In the genomic region with DNA sequence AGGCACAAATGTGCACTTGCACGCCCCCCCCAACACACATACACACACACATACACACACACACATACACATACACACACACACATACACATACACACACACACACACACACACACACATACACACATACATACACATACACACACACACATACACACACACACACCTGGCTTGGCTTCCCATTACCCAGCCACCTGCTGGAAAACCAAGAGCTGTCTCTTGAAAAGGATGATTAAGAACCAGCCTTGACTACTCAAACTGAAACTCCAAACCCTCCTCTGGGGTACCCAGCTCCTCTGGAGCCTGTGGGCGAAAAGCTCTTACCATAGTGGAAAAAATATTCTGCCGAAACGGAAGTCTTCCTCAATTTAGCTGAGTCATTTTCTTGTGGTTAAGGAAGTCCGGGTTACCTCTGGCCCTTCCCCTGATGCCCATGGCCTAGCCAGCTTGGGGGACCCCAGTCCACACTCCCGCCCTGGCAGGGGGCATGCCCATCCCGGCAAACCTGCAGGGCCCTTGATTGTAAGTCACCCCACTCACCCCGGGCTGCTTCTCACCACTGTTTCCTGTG, we compare ENCODE assay signal across 8 cellular contexts. TPM values are rescaled to one million over a fixed set of nuclear protein-coding genes. Genes with fewer than 3 reads are reported as not detected.
DNase-seq lines count a peak whose midpoint lies in the region; ATAC-seq, FAIRE-seq and TF ChIP-seq lines count a peak whose summit lies in the region.
"Had no signal": no experiment of that assay in that cellular context is flagged by ENCODE, and none has a peak within 500 bp of the region (broad histone marks: within the 10 kb centered on the region; RNA-seq: fewer than 3 reads in every experiment).

No MANE protein-coding gene starts in this region.

- no peaks in the 10 kb centered on the region for H3K4me1 ChIP-seq in GM23248 (ENCODE audit: insufficient read depth)

- in situ Hi-C loops in GM23248 (cut with MboI), result no loop called here

- 78 to 86% methylated on average over 8 of the region's 8 CpGs for WGBS in GM23248 (ENCODE audit: low coverage in 1 of 2, low lambda C conversion rate in 2 of 2, missing lambda C conversion rate in 2 of 2), 2 experiments

- no peaks in the 10 kb centered on the region for H3F3A ChIP-seq in GM23248 (ENCODE audit: insufficient read depth)

- POLR2A ChIA-PET in activated CD4-positive, alpha-beta memory T cell treated with anti-CD3 and anti-CD28 coated beads for 36 hours (lab: Charles Lee), result interaction anchor here (1.1 to 1.3 kb wide), 2 partner anchors 45 to 93 kb away, joined by 5 read pairs; partner anchors contain the start of gene CEBPG

- no peak overlapping the region for H3K9ac ChIP-seq in GM23248

- DNase-seq in activated CD4-positive, alpha-beta memory T cell treated with anti-CD3 and anti-CD28 coated beads for 36 hours, result peak; percentile 76
- peak; percentile 27 to 32 for DNase-seq in stimulated activated CD4-positive, alpha-beta T cell treated with anti-CD3 and anti-CD28 coated beads, Interleukin-2, amount 100 ng/mL, for 48 hours
- DNase-seq in D721Med (ENCODE audit: insufficient read length, low spot score) (no peak), GM23248 (no peak), NCI-H1105 treated with DMSO at 0.1 percent for 48 hours (lab: John Stamatoyannopoulos, UW) (no peak)

- H3K36me3 Mint-ChIP-seq in activated CD4-positive, alpha-beta memory T cell treated with anti-CD3 and anti-CD28 coated beads for 36 hours, result no peaks in the 10 kb centered on the region

- H3K4me3 ChIP-seq in GM23248, result no peak overlapping the region
- H3K4me3 ChIP-seq: cardiac muscle cell had no signal

- H3K27ac ChIP-seq in GM23248, result no peak overlapping the region
- H3K27ac ChIP-seq: cardiac muscle cell had no signal

- no peaks in the 10 kb centered on the region for H3K36me3 ChIP-seq in GM23248 (ENCODE audit: low read depth)
- H3K36me3 ChIP-seq: cardiac muscle cell had no signal

- intact Hi-C loops in activated CD4-positive, alpha-beta memory T cell treated with anti-CD3 and anti-CD28 coated beads for 36 hours (cut with micrococcal nuclease), result loop anchor here (5.0 kb wide), 1 partner anchor 43 kb away; no protein-coding TSS in a partner anchor

- H3K4me1 Mint-ChIP-seq in activated CD4-positive, alpha-beta memory T cell treated with anti-CD3 and anti-CD28 coated beads for 36 hours (ENCODE audit: low read depth), result peaks cover 12% of the 10 kb centered on the region

- peaks cover 3% of the 10 kb centered on the region for H3K27me3 Mint-ChIP-seq in activated CD4-positive, alpha-beta memory T cell treated with anti-CD3 and anti-CD28 coated beads for 36 hours

- H3K4me3 Mint-ChIP-seq in activated CD4-positive, alpha-beta memory T cell treated with anti-CD3 and anti-CD28 coated beads for 36 hours, result peak overlapping the region; percentile 42

- no peak overlapping the region for H3K4me2 ChIP-seq in GM23248 (ENCODE audit: unreplicated experiment)

- H3K9me3 ChIP-seq in GM23248 (ENCODE audit: low read depth), result no peaks in the 10 kb centered on the region

- H3K79me2 ChIP-seq in GM23248 (ENCODE audit: insufficient read depth), result no peaks in the 10 kb centered on the region

- H3K9me2 ChIP-seq in GM23248 (ENCODE audit: insufficient read depth), result no peaks in the 10 kb centered on the region

- ATAC-seq in GM19035 (IDR thresholded peaks at IDR 0.05; ENCODE audit: unreplicated experiment) (peak; percentile 64), HG02884 (IDR thresholded peaks at IDR 0.05; ENCODE audit: unreplicated experiment) (peak; percentile 82)

- 0 out of 2 replicates have a peak, but pooled peaks cover 5% of the 10 kb centered on the region for H3K27me3 ChIP-seq in GM23248 (replicated peaks; ENCODE audit: insufficient read depth)
- H3K27me3 ChIP-seq: cardiac muscle cell had no signal

- FAIRE-seq in D721Med (lab: Jason Lieb, UNC), result no peak

- no peak overlapping the region for H2AFZ ChIP-seq in GM23248

- CTCF ChIA-PET in activated CD4-positive, alpha-beta memory T cell treated with anti-CD3 and anti-CD28 coated beads for 36 hours (lab: Charles Lee), result interaction anchor here (0.8 to 1.6 kb wide), 5 partner anchors 10 to 497 kb away, joined by 3 to 10 read pairs (median 5); partner anchors contain the start of genes CEBPA and CEBPG

- peak overlapping the region; percentile 68 for H3K27ac Mint-ChIP-seq in activated CD4-positive, alpha-beta memory T cell treated with anti-CD3 and anti-CD28 coated beads for 36 hours

- H3K9me3 Mint-ChIP-seq in activated CD4-positive, alpha-beta memory T cell treated with anti-CD3 and anti-CD28 coated beads for 36 hours, result no peaks in the 10 kb centered on the region

- no peak for TF ChIP-seq CTCF in D721Med (IDR thresholded peaks at IDR 0.05; ENCODE audit: insufficient read depth, missing control alignments)

- H4K20me1 ChIP-seq in GM23248 (ENCODE audit: insufficient read depth), result no peaks in the 10 kb centered on the region

RNA-seq across cellular contexts. Expression of gene CEBPA, which starts 21.9 kb away (rescaled TPM):
- total RNA-seq in activated CD4-positive, alpha-beta memory T cell treated with anti-CD3 and anti-CD28 coated beads for 36 hours, result under 1 TPM; 0.22 to 0.33 TPM
- 0.22 and 0.63 TPM in 2 replicates for total RNA-seq in GM23248 (2014; rRNA removed; shearing (Covaris generic))
- polyA plus RNA-seq in GM23248 (2016; fragmentation: Nextera tagmentation; extraction: Ambion mirVana), result not detected in 2 replicates

RNA-seq across cellular contexts. Expression of gene SLC7A10, which starts 54.8 kb away (rescaled TPM):
- total RNA-seq in activated CD4-positive, alpha-beta memory T cell treated with anti-CD3 and anti-CD28 coated beads for 36 hours, result not detected
- total RNA-seq in GM23248 (2014; rRNA removed; shearing (Covaris generic)), result not detected in 2 replicates
- polyA plus RNA-seq in GM23248 (2016; fragmentation: Nextera tagmentation; extraction: Ambion mirVana), result not detected in 2 replicates
- total RNA-seq: cardiac muscle cell had no signal
- polyA plus RNA-seq: cardiac muscle cell had no signal

Comparison
In these comparisons a context has a peak if more than half of its experiments do, and no peak if none do; other contexts are left out.
1. DNase-seq: peak in activated CD4-positive, alpha-beta memory T cell treated with anti-CD3 and anti-CD28 coated beads for 36 hours (single experiment) and stimulated activated CD4-positive, alpha-beta T cell treated with anti-CD3 and anti-CD28 coated beads, Interleukin-2, amount 100 ng/mL, for 48 hours (2 of 2); none in D721Med (single experiment), GM23248 (single experiment) and NCI-H1105 treated with DMSO at 0.1 percent for 48 hours (single experiment).